10 cellular contexts compared by ENCODE assay signal in genomic region chr9:89929721-89930480, GRCh38.
DNase-seq lines count a peak whose midpoint lies in the region; ATAC-seq and TF ChIP-seq lines count a peak whose summit lies in the region.
"Had no signal": no experiment of that assay in that cellular context is flagged by ENCODE, and none has a peak within 500 bp of the region (broad histone marks: within the 10 kb centered on the region; RNA-seq: fewer than 3 reads in every experiment).

No MANE protein-coding gene starts in this region.

- H3K4me3 Mint-ChIP-seq in endodermal cell (no peak overlapping the region), nephron progenitor cell (peak overlapping the region; percentile 10)

- H3K27me3 Mint-ChIP-seq in endodermal cell (ENCODE audit: insufficient read depth) (peaks cover 12% of the 10 kb centered on the region), nephron progenitor cell (ENCODE audit: low read depth, poor library complexity) (peaks cover 9% of the 10 kb centered on the region)

- intact Hi-C loops in testis (cut with DNase I; ENCODE audit: low total_unique reads) = no loop called here

- 80 to 85% methylated on average over 1 to 9 of the region's 9 CpGs for WGBS in endodermal cell (ENCODE audit: insufficient coverage in 1 of 2, insufficient read length in 1 of 2), 2 experiments
- WGBS in testis, 2 donors = 55% methylated on average over 9 of the region's 9 CpGs

- H3K27me3 ChIP-seq in endodermal cell (ENCODE audit: control insufficient read depth, insufficient read depth, low read length, poor library complexity, severe bottlenecking) (peaks cover 4% of the 10 kb centered on the region), testis (no peaks in the 10 kb centered on the region)

- ATAC-seq in HG03457 (IDR thresholded peaks at IDR 0.05; ENCODE audit: unreplicated experiment) (no peak), HG02610 (IDR thresholded peaks at IDR 0.05; ENCODE audit: unreplicated experiment) (no peak)

- H3K27ac Mint-ChIP-seq in endodermal cell (no peak overlapping the region), nephron progenitor cell (peak overlapping the region; percentile 62)

- H3K9me3 ChIP-seq in endodermal cell (ENCODE audit: control insufficient read depth, low read length) (no peaks in the 10 kb centered on the region), testis (no peaks in the 10 kb centered on the region)

- H3K9me3 Mint-ChIP-seq in endodermal cell = no peaks in the 10 kb centered on the region
- H3K9me3 Mint-ChIP-seq in nephron progenitor cell = no peaks in the 10 kb centered on the region

- H3K36me3 ChIP-seq in endodermal cell (ENCODE audit: control insufficient read depth, insufficient read depth, low read length) = no peaks in the 10 kb centered on the region
- no peaks in the 10 kb centered on the region for H3K36me3 ChIP-seq in testis (ENCODE audit: low read depth, missing control alignments)

- H3K36me3 Mint-ChIP-seq in endodermal cell (ENCODE audit: low read depth) = no peaks in the 10 kb centered on the region
- no peaks in the 10 kb centered on the region for H3K36me3 Mint-ChIP-seq in nephron progenitor cell (ENCODE audit: low read depth)

- TF ChIP-seq CTCF in endodermal cell (conservative IDR thresholded peaks at IDR 0.05) = no peak
- TF ChIP-seq CTCF in nephron progenitor cell (IDR thresholded peaks at IDR 0.05) = no peak
- TF ChIP-seq CTCF in testis (IDR thresholded peaks at IDR 0.05) = no peak

- DNase-seq in DMS153 (lab: John Stamatoyannopoulos, UW) (peak; percentile 95), NCI-H146 treated with DMSO at 0.1 percent for 48 hours (lab: John Stamatoyannopoulos, UW; ENCODE audit: unreplicated experiment) (peak; percentile 34), endodermal cell (peak; percentile 28), nephron progenitor cell (peak; percentile 61), testis (no peak), C1 segment of cervical spinal cord (lab: John Stamatoyannopoulos, UW) (no peak)
- DNase-seq: T-helper 9 cell had no signal

- H3K27ac ChIP-seq in endodermal cell (ENCODE audit: low read depth, low read length) (peak overlapping the region; percentile 57), testis (no peak overlapping the region)
- H3K27ac ChIP-seq: HL-60 had no signal

- H3K4me1 Mint-ChIP-seq in endodermal cell (no peaks in the 10 kb centered on the region), nephron progenitor cell (peaks cover 80% of the 10 kb centered on the region)

- no peak for TF ChIP-seq POLR2A in testis (IDR thresholded peaks at IDR 0.05)

- H3K4me3 ChIP-seq in endodermal cell (ENCODE audit: low read length) (no peak overlapping the region), testis (no peak overlapping the region)

- H3K9ac ChIP-seq in endodermal cell (ENCODE audit: extremely low read depth, low read length, poor library complexity, severe bottlenecking) = no peak overlapping the region

- H3K4me1 ChIP-seq in endodermal cell (ENCODE audit: control insufficient read depth, insufficient read depth, low read length) (no peaks in the 10 kb centered on the region), testis (peaks cover 13% of the 10 kb centered on the region)

Comparison
In these comparisons a context has a peak if more than half of its experiments do, and no peak if none do; other contexts are left out.
1. DNase-seq: peak in DMS153 (single experiment), NCI-H146 treated with DMSO at 0.1 percent for 48 hours (single experiment), endodermal cell (single experiment) and nephron progenitor cell (single experiment); none in testis (single experiment) and C1 segment of cervical spinal cord (0 of 14).